14 cellular contexts compared by ENCODE assay signal in the genomic region with DNA sequence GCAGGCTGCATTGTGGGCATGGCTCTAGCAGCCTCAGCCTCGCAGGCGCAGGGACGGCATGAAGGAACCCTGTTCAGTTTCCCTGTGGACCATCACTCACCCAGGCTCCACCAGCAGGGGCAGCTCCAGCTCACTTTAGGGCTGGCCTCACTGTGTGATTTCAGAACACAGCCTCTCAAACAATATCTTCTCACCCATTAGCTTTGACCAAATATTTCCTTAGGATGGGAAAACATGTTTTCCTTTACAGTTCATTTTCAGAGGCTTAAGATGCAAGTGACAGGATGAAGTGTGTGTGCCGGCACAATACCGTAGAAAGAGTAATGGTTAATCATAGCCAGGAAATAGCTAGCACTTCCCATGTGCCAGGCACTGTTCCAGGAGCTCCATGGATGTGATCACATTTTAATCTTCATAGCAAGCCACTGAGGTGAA. TPM values are rescaled to one million over a fixed set of nuclear protein-coding genes. Genes with fewer than 3 reads are reported as not detected.
DNase-seq lines count a peak whose midpoint lies in the region; ATAC-seq and TF ChIP-seq lines count a peak whose summit lies in the region.
"Had no signal": no experiment of that assay in that cellular context is flagged by ENCODE, and none has a peak within 500 bp of the region (broad histone marks: within the 10 kb centered on the region; RNA-seq: fewer than 3 reads in every experiment).

No MANE protein-coding gene starts in this region.

- no peaks in the 10 kb centered on the region for H3K9me3 ChIP-seq in smooth muscle cell (replicated peaks; ENCODE audit: low read depth)
- H3K9me3 ChIP-seq: heart left ventricle, tibial artery had no signal

- peaks cover 3% of the 10 kb centered on the region for H3K79me2 ChIP-seq in smooth muscle cell (ENCODE audit: low read depth)

- no peak overlapping the region for H3K9ac ChIP-seq in smooth muscle cell (ENCODE audit: low read depth)

- WGBS in smooth muscle cell (ENCODE audit: low lambda C conversion rate), result 76% methylated on average over 5 of the region's 5 CpGs

- H3K27me3 ChIP-seq in H7 (ENCODE audit: control insufficient read depth, insufficient read depth, low read length) (no peaks in the 10 kb centered on the region), smooth muscle cell (ENCODE audit: low read depth) (no peaks in the 10 kb centered on the region)
- H3K27me3 ChIP-seq: heart left ventricle, tibial artery had no signal

- DNase-seq in H7 (peak; percentile 48), fibroblast of peridontal ligament (ENCODE audit: extremely low read depth) (peak; percentile 13), retinal pigment epithelial cell (ENCODE audit: low read depth) (no peak), smooth muscle cell (lab: John Stamatoyannopoulos, UW; ENCODE audit: unreplicated experiment) (no peak)
- DNase-seq: activated CD4-positive, alpha-beta T cell treated with anti-CD3 and anti-CD28 coated beads, Interleukin-2, amount 10 ng/mL, durations not matched to agents 7 days and 5 days; activated T-cell treated with anti-CD3 and anti-CD28 coated beads, Interleukin-2, amount 50 U/mL, for 1 hour; CD8-positive, alpha-beta T cell; heart left ventricle; NCI-H1417; SHP77; tibial artery had no signal

- no peak for ATAC-seq in HG02798 (IDR thresholded peaks at IDR 0.05; ENCODE audit: poor library complexity, unreplicated experiment)
- ATAC-seq in GM18868 (IDR thresholded peaks at IDR 0.05; ENCODE audit: unreplicated experiment), result no peak
- ATAC-seq: CD8-positive, alpha-beta T cell; heart left ventricle had no signal

- H3K4me2 ChIP-seq in smooth muscle cell, result no peak overlapping the region

- H3K4me3 ChIP-seq in H7 (ENCODE audit: insufficient read depth, low read depth, low read length) (no peak overlapping the region), WI38 (ENCODE audit: low read depth, low read length) (no peak overlapping the region), retinal pigment epithelial cell (ENCODE audit: low read length) (no peak overlapping the region), smooth muscle cell (no peak overlapping the region)
- H3K4me3 ChIP-seq: heart left ventricle, tibial artery had no signal

- H4K20me1 ChIP-seq in smooth muscle cell (ENCODE audit: low read depth), result peaks cover 3% of the 10 kb centered on the region

- no peak overlapping the region for H3K27ac ChIP-seq in smooth muscle cell (ENCODE audit: low read depth)
- H3K27ac ChIP-seq: heart left ventricle, tibial artery had no signal

- H3K4me1 ChIP-seq in smooth muscle cell (ENCODE audit: low read depth), result peaks cover 14% of the 10 kb centered on the region
- H3K4me1 ChIP-seq: heart left ventricle, tibial artery had no signal

- TF ChIP-seq CTCF in WI38 (IDR thresholded peaks at IDR 0.05; ENCODE audit: low read depth, low read length) (peak; percentile 31; the same call in 1 of the 2 replicates), retinal pigment epithelial cell (conservative IDR thresholded peaks at IDR 0.05; ENCODE audit: low read depth, low read length) (peak; percentile 32), smooth muscle cell (IDR thresholded peaks at IDR 0.05; ENCODE audit: borderline replicate concordance, insufficient read depth, poor library complexity, severe bottlenecking) (no peak)

- no peaks in the 10 kb centered on the region for H3F3A ChIP-seq in smooth muscle cell (ENCODE audit: low read depth)

- H2AFZ ChIP-seq in smooth muscle cell (ENCODE audit: low read depth), result no peak overlapping the region

- H3K36me3 ChIP-seq in H7 (replicated peaks; ENCODE audit: control insufficient read depth, insufficient read depth, low read length), result no peaks in the 10 kb centered on the region
- no peaks in the 10 kb centered on the region for H3K36me3 ChIP-seq in smooth muscle cell (ENCODE audit: low read depth)

RNA-seq across cellular contexts. Expression of gene LANCL2, which starts 58.2 kb away (rescaled TPM):
- total RNA-seq in H7 (2014; rRNA removed; shearing (Covaris generic)), result 7.1 and 10.7 TPM in 2 replicates
- 9.4 and 16.1 TPM in 2 replicates for total RNA-seq in smooth muscle cell
- 15.6 and 17.4 TPM in 2 replicates for polyA plus RNA-seq in smooth muscle cell

Comparison
In these comparisons a context has a peak if more than half of its experiments do, and no peak if none do; other contexts are left out.
1. DNase-seq: peak in H7 (single experiment) and fibroblast of peridontal ligament (single experiment); none in retinal pigment epithelial cell (single experiment) and smooth muscle cell (single experiment).